ENCODE assay signal across 1 cellular context in genomic region chr19:48556825-48557224, GRCh38.
TF ChIP-seq lines count a peak whose summit lies in the region.

No MANE protein-coding gene starts in this region.

TF ChIP-seq in H1, 55 proteins besides CTCF, POLR2A, EP300 and RAD21:
- TF ChIP-seq NRF1 (IDR thresholded peaks at IDR 0.05; ENCODE audit: low read depth, low read length) (no peak), KDM1A (IDR thresholded peaks at IDR 0.05; ENCODE audit: borderline replicate concordance, low read length) (peak; percentile 59; the same call in 1 of the 2 replicates), KDM5A (IDR thresholded peaks at IDR 0.05; ENCODE audit: low read length) (no peak)
